In the genomic region with DNA sequence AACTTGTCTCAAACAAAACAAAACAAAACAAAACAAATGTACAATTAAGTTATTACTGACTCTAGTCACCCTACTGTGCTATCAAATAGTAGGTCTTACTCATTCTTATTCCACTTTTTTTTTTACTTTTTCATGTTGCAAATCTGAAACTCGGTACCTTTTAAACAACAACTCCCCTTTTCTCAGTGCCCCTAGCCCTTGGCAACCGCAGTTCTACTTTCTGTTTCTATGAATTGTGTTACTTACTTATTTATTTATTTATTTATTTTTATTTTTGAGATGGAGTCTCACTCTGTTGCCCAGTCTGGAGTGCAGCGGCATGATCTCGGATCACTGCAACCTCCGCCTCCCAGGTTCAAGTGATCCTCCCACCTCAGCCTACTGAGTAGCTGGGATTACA, we compare ENCODE assay signal across 24 cellular contexts.
"Had no signal": no experiment of that assay in that cellular context is flagged by ENCODE, and none has a peak within 500 bp of the region (broad histone marks: within the 10 kb centered on the region; RNA-seq: fewer than 3 reads in every experiment).

No MANE protein-coding gene starts in this region.

- H3K27ac ChIP-seq: SJSA1, SK-N-MC had no signal

- H3K4me3 ChIP-seq: MG63, SJSA1, SK-N-MC had no signal

- FAIRE-seq: HepG2 had no signal

- H3K9me3 ChIP-seq: MG63, SJSA1 had no signal

- H3K27me3 ChIP-seq: MG63, SJSA1 had no signal

- ATAC-seq: HepG2, Panc1, PC-3 had no signal

- H3K36me3 ChIP-seq: MG63, SJSA1 had no signal

- DNase-seq: Karpas-422; KG1; MG63; NCI-H1092; NCI-H1105 treated with DMSO at 0.1 percent for 48 hours; NCI-H1417 treated with DMSO at 0.1 percent for 48 hours; NCI-H146; NCI-H1694 treated with DMSO at 0.1 percent for 48 hours; NCI-H1930; NCI-H2081; NCI-H2107; NCI-H2227 treated with DMSO at 0.1 percent for 48 hours; NCI-H524; NCI-H69; NCI-H774; NK-92 treated with Interleukin-12 subunit alpha and Interleukin-12 subunit beta, amount 100 ng/mL, for 24 hours; PC-3; Right ventricle myocardium superior; SIG-M5; SW 1271 had no signal
